15 cellular contexts compared by ENCODE assay signal in the genomic region with DNA sequence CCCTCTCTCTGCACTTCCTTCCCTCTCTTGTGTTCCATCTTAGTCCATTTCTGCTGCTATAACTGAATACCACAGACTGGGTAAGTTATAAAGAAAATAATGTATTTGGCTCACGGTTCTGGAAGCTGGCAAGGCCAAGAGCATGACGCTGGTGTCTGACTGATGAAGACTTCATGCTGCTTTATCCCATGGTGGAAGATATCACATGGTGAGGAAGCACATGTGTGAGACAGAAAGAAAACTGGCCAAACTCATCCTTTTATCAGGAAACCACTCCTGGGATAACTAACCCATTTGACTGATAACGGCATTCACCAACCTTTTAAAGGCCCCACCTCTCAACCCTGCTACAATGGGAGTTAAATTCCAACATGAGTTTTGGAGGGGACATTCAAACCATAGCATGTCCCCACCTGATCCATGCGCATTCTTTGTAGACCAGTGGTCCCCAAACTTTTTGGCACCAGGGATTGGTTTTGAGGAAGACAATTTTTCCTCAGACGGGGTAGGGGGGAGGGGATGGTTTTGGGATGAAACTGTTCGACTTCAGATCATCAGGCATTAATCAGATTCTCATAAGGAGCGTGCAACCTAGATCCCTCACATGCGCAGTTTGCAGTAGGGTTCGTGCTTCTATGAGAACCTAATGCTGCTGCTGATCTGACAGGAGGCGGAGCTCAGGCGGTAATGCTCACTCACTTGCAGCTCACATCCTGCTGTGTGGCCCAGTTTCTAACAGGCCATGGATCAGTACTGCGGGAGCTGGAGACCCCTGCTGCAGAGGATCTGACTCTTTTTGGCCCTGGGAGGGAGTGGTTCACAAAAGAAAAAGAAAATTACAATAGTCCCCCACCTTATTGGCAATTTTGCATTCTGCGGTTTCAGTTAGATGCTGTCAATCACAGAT.
DNase-seq lines count a peak whose midpoint lies in the region; ATAC-seq, FAIRE-seq and TF ChIP-seq lines count a peak whose summit lies in the region.
"Had no signal": no experiment of that assay in that cellular context is flagged by ENCODE, and none has a peak within 500 bp of the region (broad histone marks: within the 10 kb centered on the region; RNA-seq: fewer than 3 reads in every experiment).

No MANE protein-coding gene starts in this region.

- H3K79me2 ChIP-seq in H9 (ENCODE audit: insufficient read depth, low read length) = no peaks in the 10 kb centered on the region

- no peak overlapping the region for H2AFZ ChIP-seq in H9 (ENCODE audit: low read length)
- H2AFZ ChIP-seq: GM23338 had no signal

- no CpG with 5 or more reads among the region's 13 CpGs for WGBS in H9 (ENCODE audit: extremely low coverage, insufficient read length, low lambda C conversion rate)
- 83 to 84% methylated on average over 11 to 13 of the region's 13 CpGs for WGBS in endodermal cell (ENCODE audit: insufficient coverage in 1 of 2, insufficient read length in 1 of 2), 2 experiments

- no peak overlapping the region for H2BK12ac ChIP-seq in H9 (ENCODE audit: insufficient read length, low read depth, low read length)

- H3K18ac ChIP-seq in H9 (ENCODE audit: insufficient read length, low read depth, low read length) = no peak overlapping the region

- H3K27ac ChIP-seq in H9 (ENCODE audit: insufficient read length, low read depth, low read length) (no peak overlapping the region), endodermal cell (ENCODE audit: low read depth, low read length) (no peak overlapping the region)

- H3K27me3 Mint-ChIP-seq in activated CD8-positive, alpha-beta memory T cell treated with anti-CD3 and anti-CD28 coated beads, Interleukin-2, amount 10 ng/mL, durations not matched to agents 7 days and 5 days = no peaks in the 10 kb centered on the region
- H3K27me3 Mint-ChIP-seq in H9 (ENCODE audit: low read depth) (peaks cover 35% of the 10 kb centered on the region), endodermal cell (ENCODE audit: insufficient read depth) (peaks cover 21% of the 10 kb centered on the region)

- H3K9me3 ChIP-seq in H9 (ENCODE audit: control insufficient read depth, low read depth, low read length) (no peaks in the 10 kb centered on the region), endodermal cell (ENCODE audit: control insufficient read depth, low read length) (peaks cover 7% of the 10 kb centered on the region)

- H3K4me2 ChIP-seq in H9 (ENCODE audit: insufficient read depth, insufficient read length, low read length) = no peak overlapping the region
- H3K4me2 ChIP-seq: GM23338 had no signal

- no peaks in the 10 kb centered on the region for H4K20me1 ChIP-seq in H9 (ENCODE audit: control insufficient read depth, insufficient read depth, insufficient read length)

- CTCF ChIA-PET in activated CD8-positive, alpha-beta memory T cell treated with anti-CD3 and anti-CD28 coated beads, Interleukin-2, amount 10 ng/mL, durations not matched to agents 7 days and 5 days (lab: Charles Lee) = interaction anchor here (1.6 to 4.8 kb wide), 5 partner anchors 11 to 232 kb away, joined by 3 to 44 read pairs (median 8); partner anchors contain the start of gene RNF24

- H2BK120ac ChIP-seq in H9 (ENCODE audit: low read depth, low read length, poor library complexity, severe bottlenecking) = no peak overlapping the region

- no peak overlapping the region for H3K23ac ChIP-seq in H9 (ENCODE audit: insufficient read length, low read depth, low read length)

- no peak overlapping the region for H4K8ac ChIP-seq in H9 (replicated peaks; ENCODE audit: insufficient read length, low read depth, low read length)

- no peak overlapping the region for H2BK20ac ChIP-seq in H9 (ENCODE audit: low read depth, low read length, poor library complexity, severe bottlenecking)

- no peaks in the 10 kb centered on the region for H3K9me3 Mint-ChIP-seq in activated CD8-positive, alpha-beta memory T cell treated with anti-CD3 and anti-CD28 coated beads, Interleukin-2, amount 10 ng/mL, durations not matched to agents 7 days and 5 days (ENCODE audit: low read depth)
- H3K9me3 Mint-ChIP-seq in H9 (no peaks in the 10 kb centered on the region; a peak in 1 of 5 replicates), endodermal cell (no peaks in the 10 kb centered on the region)
- H3K9me3 Mint-ChIP-seq: GM23338 had no signal

- no peak overlapping the region for H3K14ac ChIP-seq in H9 (ENCODE audit: insufficient read depth, low read length)

- H3K79me1 ChIP-seq in H9 (ENCODE audit: insufficient read depth, low read depth, low read length, poor library complexity, severe bottlenecking) = no peaks in the 10 kb centered on the region

- FAIRE-seq in frontal cortex (lab: Jason Lieb, UNC) = no peak
- FAIRE-seq: GM12878 had no signal

- DNase-seq in activated CD8-positive, alpha-beta memory T cell treated with anti-CD3 and anti-CD28 coated beads for 24 hours = peak; percentile 41
- DNase-seq in activated CD8-positive, alpha-beta memory T cell treated with anti-CD3 and anti-CD28 coated beads, Interleukin-2, amount 10 ng/mL, durations not matched to agents 7 days and 5 days = no peak
- DNase-seq in H9 (peak; percentile 28), endodermal cell (no peak), inferior parietal cortex (ENCODE audit: extremely low spot score) (no peak), frontal cortex (ENCODE audit: low spot score in 2 of 2) (no peak)
- DNase-seq in stimulated activated CD8-positive, alpha-beta memory T cell treated with anti-CD3 and anti-CD28 coated beads, Interleukin-4, amount 100 ng/mL, for 48 hours = peak; percentile 12
- DNase-seq: CD8-positive, alpha-beta memory T cell; DMS53; KG1; NCI-H1694 treated with DMSO at 0.1 percent for 48 hours; SIG-M5 had no signal

- H3K9ac ChIP-seq in H9 (ENCODE audit: extremely low read depth, insufficient read length, low read length) = no peak overlapping the region
- H3K9ac ChIP-seq in endodermal cell (ENCODE audit: extremely low read depth, low read length, poor library complexity, severe bottlenecking) = no peak overlapping the region

- TF ChIP-seq CTCF in H9 (conservative IDR thresholded peaks at IDR 0.05) (no peak), endodermal cell (conservative IDR thresholded peaks at IDR 0.05) (no peak)

- H3K27me3 ChIP-seq in H9 (ENCODE audit: insufficient read depth, low read length) (peaks cover 4% of the 10 kb centered on the region; the same call in 1 of the 2 replicates), endodermal cell (ENCODE audit: control insufficient read depth, insufficient read depth, low read length, poor library complexity, severe bottlenecking) (no peaks in the 10 kb centered on the region)

- H3K36me3 ChIP-seq in endodermal cell (ENCODE audit: control insufficient read depth, insufficient read depth, low read length) = no peaks in the 10 kb centered on the region

- H4K91ac ChIP-seq in H9 (ENCODE audit: insufficient read length, low read depth, low read length) = no peak overlapping the region

- H3K27ac Mint-ChIP-seq in activated CD8-positive, alpha-beta memory T cell treated with anti-CD3 and anti-CD28 coated beads, Interleukin-2, amount 10 ng/mL, durations not matched to agents 7 days and 5 days = no peak overlapping the region
- no peak overlapping the region; a peak in 1 of 7 replicates for H3K27ac Mint-ChIP-seq in H9
- no peak overlapping the region for H3K27ac Mint-ChIP-seq in endodermal cell
- H3K27ac Mint-ChIP-seq: GM23338 had no signal

- H2BK15ac ChIP-seq in H9 (ENCODE audit: low read depth, low read length) = no peak overlapping the region

- peaks cover 32% of the 10 kb centered on the region for H3K4me1 Mint-ChIP-seq in activated CD8-positive, alpha-beta memory T cell treated with anti-CD3 and anti-CD28 coated beads, Interleukin-2, amount 10 ng/mL, durations not matched to agents 7 days and 5 days
- peaks cover 21 to 22% of the 10 kb centered on the region in 2 experiments for H3K4me1 Mint-ChIP-seq in H9
- peaks cover 25% of the 10 kb centered on the region for H3K4me1 Mint-ChIP-seq in endodermal cell

- no peak overlapping the region for H2BK5ac ChIP-seq in H9 (ENCODE audit: insufficient read length, low read length)

- H3T11ph ChIP-seq in H9 (ENCODE audit: low read length) = no peak overlapping the region

- peaks cover 5% of the 10 kb centered on the region for H3K36me3 Mint-ChIP-seq in activated CD8-positive, alpha-beta memory T cell treated with anti-CD3 and anti-CD28 coated beads, Interleukin-2, amount 10 ng/mL, durations not matched to agents 7 days and 5 days
- H3K36me3 Mint-ChIP-seq in H9 (ENCODE audit: insufficient read depth in 1 of 3, low read depth in 3 of 3) (no peaks in the 10 kb centered on the region), endodermal cell (ENCODE audit: low read depth) (no peaks in the 10 kb centered on the region)

- H3K4ac ChIP-seq in H9 (ENCODE audit: low read depth, low read length) = no peak overlapping the region

- H3K4me1 ChIP-seq in H9 (ENCODE audit: insufficient read depth, low read length) (no peaks in the 10 kb centered on the region), endodermal cell (ENCODE audit: control insufficient read depth, insufficient read depth, low read length) (no peaks in the 10 kb centered on the region)

- H3K4me3 ChIP-seq in endodermal cell (ENCODE audit: low read length) = peak overlapping the region; percentile 44
- H3K4me3 ChIP-seq: GM12878, GM23338 had no signal

- no peak overlapping the region for H3K4me3 Mint-ChIP-seq in activated CD8-positive, alpha-beta memory T cell treated with anti-CD3 and anti-CD28 coated beads, Interleukin-2, amount 10 ng/mL, durations not matched to agents 7 days and 5 days
- H3K4me3 Mint-ChIP-seq in H9 (no peak overlapping the region), endodermal cell (no peak overlapping the region)
- H3K4me3 Mint-ChIP-seq: GM23338 had no signal

- no peaks in the 10 kb centered on the region for H3K23me2 ChIP-seq in H9 (ENCODE audit: insufficient read length, low read depth, low read length, poor library complexity, severe bottlenecking)

- no peak overlapping the region for H3K56ac ChIP-seq in H9 (ENCODE audit: insufficient read length, low read depth, low read length)

- no peak for ATAC-seq in activated CD8-positive, alpha-beta memory T cell treated with anti-CD3 and anti-CD28 coated beads, Interleukin-2, amount 10 ng/mL, durations not matched to agents 7 days and 5 days
- no peak for ATAC-seq in GM19397 (IDR thresholded peaks at IDR 0.05; ENCODE audit: unreplicated experiment)
- ATAC-seq: GM12878, GM23338 had no signal

- H4K5ac ChIP-seq in H9 (ENCODE audit: insufficient read length, low read depth, low read length) = no peak overlapping the region

- no peak overlapping the region for H2AK5ac ChIP-seq in H9 (ENCODE audit: insufficient read length, low read length)

Comparison
In these comparisons a context has a peak if more than half of its experiments do, and no peak if none do; other contexts are left out.
1. DNase-seq: peak in activated CD8-positive, alpha-beta memory T cell treated with anti-CD3 and anti-CD28 coated beads for 24 hours (single experiment), H9 (single experiment) and stimulated activated CD8-positive, alpha-beta memory T cell treated with anti-CD3 and anti-CD28 coated beads, Interleukin-4, amount 100 ng/mL, for 48 hours (single experiment); none in activated CD8-positive, alpha-beta memory T cell treated with anti-CD3 and anti-CD28 coated beads, Interleukin-2, amount 10 ng/mL, durations not matched to agents 7 days and 5 days (single experiment), endodermal cell (single experiment), inferior parietal cortex (single experiment) and frontal cortex (0 of 2).